Comparison of ENCODE assay signal across 1 cellular context in genomic region chr3:16978234-16978920, GRCh38.
TF ChIP-seq lines count a peak whose summit lies in the region.

No MANE protein-coding gene starts in this region.

TF ChIP-seq in liver, 16 proteins besides CTCF, POLR2A, EP300 and RAD21 (continued from another document):
- TF ChIP-seq YY1 (IDR thresholded peaks at IDR 0.05) (peak; percentile 10), REST (IDR thresholded peaks at IDR 0.05) (no peak), JUND (IDR thresholded peaks at IDR 0.05) (peak in 1 of 2 donors; percentile 7)
